24 cellular contexts compared by ENCODE assay signal in the genomic region with DNA sequence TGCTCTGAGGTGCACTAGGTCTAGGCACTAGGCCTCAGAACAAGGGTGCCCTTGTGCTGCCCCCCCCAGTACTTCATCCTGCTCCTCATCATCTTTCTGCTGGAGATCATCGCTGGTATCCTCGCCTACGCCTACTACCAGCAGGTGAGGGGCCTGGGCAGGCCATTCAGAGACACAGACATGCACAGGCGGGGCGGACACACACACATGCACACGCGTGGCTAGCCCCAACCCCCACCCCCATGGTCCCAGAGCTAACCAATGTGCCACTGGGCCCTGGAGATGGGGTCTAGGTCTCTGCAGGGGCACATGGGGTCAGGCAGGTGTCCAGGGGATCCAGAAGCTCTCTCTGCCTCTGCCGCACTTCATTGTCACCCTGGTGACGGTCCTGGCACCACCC. TPM values are rescaled to one million over a fixed set of nuclear protein-coding genes. Genes with fewer than 3 reads are reported as not detected.
DNase-seq lines count a peak whose midpoint lies in the region; ATAC-seq and TF ChIP-seq lines count a peak whose summit lies in the region.
"Had no signal": no experiment of that assay in that cellular context is flagged by ENCODE, and none has a peak within 500 bp of the region (broad histone marks: within the 10 kb centered on the region; RNA-seq: fewer than 3 reads in every experiment).

No MANE protein-coding gene starts in this region.

- H3K9me3 ChIP-seq in mesenchymal stem cell (ENCODE audit: control insufficient read depth, low read length) = no peaks in the 10 kb centered on the region
- H3K9me3 ChIP-seq: lower lobe of right lung, transverse colon had no signal

- H3K4ac ChIP-seq in mesenchymal stem cell (ENCODE audit: low read depth in 1 of 2, low read length in 2 of 2) = no peak overlapping the region

- H2AK5ac ChIP-seq in mesenchymal stem cell (ENCODE audit: low read length, severe bottlenecking) = no peak overlapping the region

- WGBS in mesenchymal stem cell = 94% methylated on average over 9 of the region's 9 CpGs

- H3K27ac ChIP-seq in mesenchymal stem cell (ENCODE audit: low read length, poor library complexity, severe bottlenecking) = peak overlapping the region; percentile 2
- H3K27ac ChIP-seq: cardiac muscle cell, lower lobe of right lung, parathyroid adenoma had no signal

- peak; percentile 20 for TF ChIP-seq POLR2A in GM18505 (IDR thresholded peaks at IDR 0.05; ENCODE audit: borderline replicate concordance, extremely low read depth, insufficient read depth, insufficient read length)

- no peak overlapping the region for H4K91ac ChIP-seq in mesenchymal stem cell (ENCODE audit: low read length)

- peak overlapping the region; percentile 72 for H4K8ac ChIP-seq in mesenchymal stem cell (ENCODE audit: low read length)

- no peak overlapping the region for H2BK12ac ChIP-seq in mesenchymal stem cell (ENCODE audit: low read length in 2 of 2)

- H2BK120ac ChIP-seq in mesenchymal stem cell (ENCODE audit: low read depth, low read length) = no peak overlapping the region

- H2BK5ac ChIP-seq in mesenchymal stem cell (ENCODE audit: low read depth, low read length, poor library complexity, severe bottlenecking) = no peak overlapping the region

- DNase-seq in mesenchymal stem cell = no peak
- no peak for DNase-seq in hepatic stellate cell (ENCODE audit: low spot score)
- no peak for DNase-seq in HuH-7.5 (ENCODE audit: low spot score)
- DNase-seq: activated CD4-positive, alpha-beta T cell treated with anti-CD3 and anti-CD28 coated beads, Interleukin-2, amount 50 U/mL, for 1 hour; activated CD8-positive, alpha-beta memory T cell treated with anti-CD3 and anti-CD28 coated beads, Interleukin-2, amount 10 ng/mL, durations not matched to agents 7 days and 5 days; activated naive CD4-positive, alpha-beta T cell treated with anti-CD3 and anti-CD28 coated beads for 36 hours; amniotic stem cell; CD4-positive, CD25-positive, alpha-beta regulatory T cell; cortex of kidney; lower lobe of right lung; NCI-H2081; NCI-H345; NCI-H748 treated with DMSO at 0.1 percent for 48 hours; nephron progenitor cell; stimulated activated CD4-positive, alpha-beta T cell treated with anti-CD3 and anti-CD28 coated beads, Interleukin-15, amount 100 ng/mL, for 24 hours; stimulated activated naive CD8-positive, alpha-beta T cell treated with anti-CD3 and anti-CD28 coated beads, Interleukin-15, amount 100 ng/mL, for 72 hours; transverse colon had no signal

- H3K79me1 ChIP-seq in mesenchymal stem cell (replicated peaks; ENCODE audit: low read length, poor library complexity, severe bottlenecking) = no peaks in the 10 kb centered on the region

- H3K14ac ChIP-seq in mesenchymal stem cell (ENCODE audit: low read length in 2 of 2) = no peak overlapping the region

- H3K36me3 ChIP-seq in mesenchymal stem cell (ENCODE audit: control insufficient read depth in 1 of 2, insufficient read depth in 2 of 2, low read depth in 1 of 2, low read length in 2 of 2) = peaks cover 52 to 57% of the 10 kb centered on the region in 2 experiments

- no peak overlapping the region for H3K23ac ChIP-seq in mesenchymal stem cell (ENCODE audit: low read length in 2 of 2)

- H2BK15ac ChIP-seq in mesenchymal stem cell (ENCODE audit: low read depth, poor library complexity, severe bottlenecking) = no peak overlapping the region

- no peak overlapping the region for H3K4me2 ChIP-seq in mesenchymal stem cell (ENCODE audit: low read length, poor library complexity, severe bottlenecking)

- no peaks in the 10 kb centered on the region for H3K27me3 ChIP-seq in mesenchymal stem cell (ENCODE audit: control insufficient read depth in 1 of 2, insufficient read depth in 1 of 2, low read length in 2 of 2)

- no peak overlapping the region for H3K18ac ChIP-seq in mesenchymal stem cell (ENCODE audit: low read depth in 1 of 2, low read length in 2 of 2)

- no peak overlapping the region for H2AFZ ChIP-seq in mesenchymal stem cell (ENCODE audit: low read depth, low read length)
- H2AFZ ChIP-seq: parathyroid adenoma had no signal

- ATAC-seq in GM18505 (IDR thresholded peaks at IDR 0.05; ENCODE audit: unreplicated experiment) (no peak), esophagus mucosa (no peak)
- ATAC-seq: activated CD8-positive, alpha-beta memory T cell treated with anti-CD3 and anti-CD28 coated beads, Interleukin-2, amount 10 ng/mL, durations not matched to agents 7 days and 5 days; lower lobe of right lung; Right ventricle myocardium inferior; stimulated activated naive CD8-positive, alpha-beta T cell treated with anti-CD3 and anti-CD28 coated beads, Interleukin-15, amount 100 ng/mL, for 72 hours; WTC11 had no signal

- H3K4me1 ChIP-seq in mesenchymal stem cell (ENCODE audit: control insufficient read depth, insufficient read depth, low read depth, low read length) = peaks cover 73% of the 10 kb centered on the region

- H3K9ac ChIP-seq in mesenchymal stem cell (ENCODE audit: low read length) = no peak overlapping the region
- H3K9ac ChIP-seq: parathyroid adenoma had no signal

- no peak overlapping the region for H3K4me3 ChIP-seq in mesenchymal stem cell (ENCODE audit: insufficient read depth in 1 of 2, low read depth in 1 of 2, low read length in 2 of 2)
- H3K4me3 ChIP-seq: cardiac muscle cell, lower lobe of right lung, transverse colon had no signal

TF ChIP-seq in PFSK-1, 5 proteins besides CTCF, POLR2A, EP300 and RAD21:
- TF ChIP-seq POLR2AphosphoS5 (IDR thresholded peaks at IDR 0.05; ENCODE audit: low read depth, low read length) = 0 out of 2 replicates have a peak, but pooled peaks have one; percentile 31
- TF ChIP-seq, protein P1, sequence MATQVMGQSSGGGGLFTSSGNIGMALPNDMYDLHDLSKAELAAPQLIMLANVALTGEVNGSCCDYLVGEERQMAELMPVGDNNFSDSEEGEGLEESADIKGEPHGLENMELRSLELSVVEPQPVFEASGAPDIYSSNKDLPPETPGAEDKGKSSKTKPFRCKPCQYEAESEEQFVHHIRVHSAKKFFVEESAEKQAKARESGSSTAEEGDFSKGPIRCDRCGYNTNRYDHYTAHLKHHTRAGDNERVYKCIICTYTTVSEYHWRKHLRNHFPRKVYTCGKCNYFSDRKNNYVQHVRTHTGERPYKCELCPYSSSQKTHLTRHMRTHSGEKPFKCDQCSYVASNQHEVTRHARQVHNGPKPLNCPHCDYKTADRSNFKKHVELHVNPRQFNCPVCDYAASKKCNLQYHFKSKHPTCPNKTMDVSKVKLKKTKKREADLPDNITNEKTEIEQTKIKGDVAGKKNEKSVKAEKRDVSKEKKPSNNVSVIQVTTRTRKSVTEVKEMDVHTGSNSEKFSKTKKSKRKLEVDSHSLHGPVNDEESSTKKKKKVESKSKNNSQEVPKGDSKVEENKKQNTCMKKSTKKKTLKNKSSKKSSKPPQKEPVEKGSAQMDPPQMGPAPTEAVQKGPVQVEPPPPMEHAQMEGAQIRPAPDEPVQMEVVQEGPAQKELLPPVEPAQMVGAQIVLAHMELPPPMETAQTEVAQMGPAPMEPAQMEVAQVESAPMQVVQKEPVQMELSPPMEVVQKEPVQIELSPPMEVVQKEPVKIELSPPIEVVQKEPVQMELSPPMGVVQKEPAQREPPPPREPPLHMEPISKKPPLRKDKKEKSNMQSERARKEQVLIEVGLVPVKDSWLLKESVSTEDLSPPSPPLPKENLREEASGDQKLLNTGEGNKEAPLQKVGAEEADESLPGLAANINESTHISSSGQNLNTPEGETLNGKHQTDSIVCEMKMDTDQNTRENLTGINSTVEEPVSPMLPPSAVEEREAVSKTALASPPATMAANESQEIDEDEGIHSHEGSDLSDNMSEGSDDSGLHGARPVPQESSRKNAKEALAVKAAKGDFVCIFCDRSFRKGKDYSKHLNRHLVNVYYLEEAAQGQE (IDR thresholded peaks at IDR 0.05; ENCODE audit: insufficient read depth in 1 of 2, low read depth in 2 of 2, low read length in 2 of 2) = no peak

RNA-seq across cellular contexts. Expression of a gene that starts 3.9 kb away (rescaled TPM):
- polyA plus RNA-seq in PFSK-1 (2012; ENCODE audit: insufficient read length, low read depth) = 310 TPM
- polyA plus RNA-seq in mesenchymal stem cell (2013, experiment 1 of 2) = 315 TPM
- polyA plus RNA-seq in mesenchymal stem cell (2013, experiment 2 of 2) = 301 TPM
- total RNA-seq in esophagus mucosa = 109 TPM

RNA-seq across cellular contexts. Expression of a gene that starts 5.6 kb away (rescaled TPM):
- polyA plus RNA-seq in PFSK-1 (2012; ENCODE audit: insufficient read length, low read depth) = 518 TPM
- polyA plus RNA-seq in mesenchymal stem cell (2013, experiment 1 of 2) = 439 TPM
- 458 TPM for polyA plus RNA-seq in mesenchymal stem cell (2013, experiment 2 of 2)
- 177 TPM for total RNA-seq in esophagus mucosa

RNA-seq across cellular contexts. Expression of a gene that starts 6.0 kb away (rescaled TPM):
- polyA plus RNA-seq in PFSK-1 (2012; ENCODE audit: insufficient read length, low read depth) = 307 TPM
- polyA plus RNA-seq in mesenchymal stem cell (2013, experiment 1 of 2) = 121 TPM
- 117 TPM for polyA plus RNA-seq in mesenchymal stem cell (2013, experiment 2 of 2)
- total RNA-seq in esophagus mucosa = 8.4 TPM

RNA-seq across cellular contexts. Expression of a gene that starts 9.0 kb away (rescaled TPM):
- 4.6 TPM for polyA plus RNA-seq in PFSK-1 (2012; ENCODE audit: insufficient read length, low read depth)
- polyA plus RNA-seq in mesenchymal stem cell (2013, experiment 1 of 2) = 0.58 TPM
- 0.34 TPM for polyA plus RNA-seq in mesenchymal stem cell (2013, experiment 2 of 2)
- total RNA-seq in esophagus mucosa = 3.3 TPM

RNA-seq across cellular contexts. Expression of a gene that starts 18.0 kb away (rescaled TPM):
- polyA plus RNA-seq in PFSK-1 (2012; ENCODE audit: insufficient read length, low read depth) = 135 TPM
- polyA plus RNA-seq in mesenchymal stem cell (2013, experiment 1 of 2) = 30.6 TPM
- polyA plus RNA-seq in mesenchymal stem cell (2013, experiment 2 of 2) = 30.0 TPM
- 24.5 TPM for total RNA-seq in esophagus mucosa
